8 cellular contexts compared by ENCODE assay signal in the genomic region with DNA sequence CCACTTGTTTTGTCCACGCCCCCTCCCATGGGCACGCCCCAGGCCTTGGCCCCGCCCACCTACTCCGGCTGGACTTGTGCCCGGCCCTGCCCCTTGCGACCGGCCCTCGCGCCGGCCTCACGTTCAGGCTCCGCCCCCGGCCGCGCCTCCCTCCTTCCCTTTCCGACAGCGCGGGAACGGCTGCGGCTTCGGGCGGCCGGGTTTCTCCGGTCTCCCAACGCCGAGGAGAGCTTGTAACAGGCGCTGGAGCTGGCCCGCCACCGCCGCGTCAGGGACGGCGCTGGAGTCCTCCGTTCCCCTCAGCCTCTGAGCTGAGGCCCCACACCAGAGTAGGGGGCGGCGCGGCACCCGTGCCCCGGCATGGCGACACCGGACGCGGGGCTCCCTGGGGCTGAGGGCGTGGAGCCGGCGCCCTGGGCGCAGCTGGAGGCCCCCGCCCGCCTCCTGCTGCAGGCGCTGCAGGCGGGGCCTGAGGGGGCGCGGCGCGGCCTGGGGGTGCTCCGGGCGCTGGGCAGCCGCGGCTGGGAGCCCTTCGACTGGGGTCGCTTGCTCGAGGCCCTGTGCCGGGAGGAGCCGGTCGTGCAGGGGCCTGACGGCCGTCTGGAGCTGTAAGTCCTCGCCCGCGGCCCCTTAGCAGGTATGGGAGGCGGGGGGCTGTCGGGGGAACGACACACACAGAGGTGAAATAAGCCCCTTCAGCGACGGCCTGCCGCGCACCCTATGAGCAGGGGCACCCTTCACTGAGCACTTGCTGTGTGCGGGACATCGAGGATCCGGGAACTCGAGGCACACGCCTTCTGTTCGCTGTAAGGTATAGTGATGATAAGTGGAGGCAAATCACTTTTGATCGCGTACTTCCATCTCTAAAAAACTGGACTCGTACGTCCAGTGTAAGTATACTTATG. TPM values are rescaled to one million over a fixed set of nuclear protein-coding genes. Genes with fewer than 3 reads are reported as not detected.
A peak's percentile ranks its signal among the peaks of the same experiment; 100 is the strongest.
DNase-seq lines count a peak whose midpoint lies in the region; ATAC-seq and TF ChIP-seq lines count a peak whose summit lies in the region.

Gene FANCE, plus strand, starts transcription at position 153 of the 905 bp plus-strand sequence. Its CDS starts 208 bp downstream, at position 361.

- H3K27ac Mint-ChIP-seq in activated naive CD4-positive, alpha-beta T cell treated with anti-CD3 and anti-CD28 coated beads, Interleukin-2, amount 50 U/mL, for 24 hours, result peak within 1 kb of the TSS; percentile 69

- H3K27me3 Mint-ChIP-seq in activated naive CD4-positive, alpha-beta T cell treated with anti-CD3 and anti-CD28 coated beads, Interleukin-2, amount 50 U/mL, for 24 hours, result no peaks in the 10 kb centered on the region

- no peak for TF ChIP-seq CTCF in omental fat pad (IDR thresholded peaks at IDR 0.05)

- DNase-seq in NCI-H1048 (lab: John Stamatoyannopoulos, UW), result peak; percentile 75
- peak; percentile 71 for DNase-seq in SKM-1 (lab: John Stamatoyannopoulos, UW; ENCODE audit: unreplicated experiment)
- peak; percentile 86 for DNase-seq in globus pallidus (ENCODE audit: low spot score)
- DNase-seq in omental fat pad (ENCODE audit: low spot score), result peak; percentile 94

- ATAC-seq in HG02571 (IDR thresholded peaks at IDR 0.05; ENCODE audit: unreplicated experiment) (peak; percentile 79), omental fat pad (ENCODE audit: low FRiP score) (peak; percentile 87)

- H3K4me3 Mint-ChIP-seq in activated naive CD4-positive, alpha-beta T cell treated with anti-CD3 and anti-CD28 coated beads, Interleukin-2, amount 50 U/mL, for 24 hours, result peak within 1 kb of the TSS; percentile 83

- peaks cover 7% of the 10 kb centered on the region for H3K36me3 Mint-ChIP-seq in activated naive CD4-positive, alpha-beta T cell treated with anti-CD3 and anti-CD28 coated beads, Interleukin-2, amount 50 U/mL, for 24 hours

- peak within 1 kb of the TSS; percentile 57 for H3K27ac ChIP-seq in temporal lobe (ENCODE audit: low read depth, low read length)

- TF ChIP-seq POLR2A in GM10847 (IDR thresholded peaks at IDR 0.05; ENCODE audit: extremely low read depth, insufficient read length), result peak; percentile 28

- H3K9me3 Mint-ChIP-seq in activated naive CD4-positive, alpha-beta T cell treated with anti-CD3 and anti-CD28 coated beads, Interleukin-2, amount 50 U/mL, for 24 hours, result no peaks in the 10 kb centered on the region

- peaks cover 37% of the 10 kb centered on the region for H3K4me1 Mint-ChIP-seq in activated naive CD4-positive, alpha-beta T cell treated with anti-CD3 and anti-CD28 coated beads, Interleukin-2, amount 50 U/mL, for 24 hours

RNA-seq across cellular contexts. Expression of gene FANCE, which starts in this region (rescaled TPM):
- total RNA-seq in omental fat pad (1 to 10 TPM; 1.9 to 9.6 (median 5.4) TPM), temporal lobe (8.9 TPM)

Comparison
In these comparisons a context has a peak if more than half of its experiments do, and no peak if none do; other contexts are left out.
1. Peak in every context shown above with its lines: DNase-seq, ATAC-seq and H3K27ac ChIP-seq.